30 cellular contexts compared by ENCODE assay signal in the genomic region with DNA sequence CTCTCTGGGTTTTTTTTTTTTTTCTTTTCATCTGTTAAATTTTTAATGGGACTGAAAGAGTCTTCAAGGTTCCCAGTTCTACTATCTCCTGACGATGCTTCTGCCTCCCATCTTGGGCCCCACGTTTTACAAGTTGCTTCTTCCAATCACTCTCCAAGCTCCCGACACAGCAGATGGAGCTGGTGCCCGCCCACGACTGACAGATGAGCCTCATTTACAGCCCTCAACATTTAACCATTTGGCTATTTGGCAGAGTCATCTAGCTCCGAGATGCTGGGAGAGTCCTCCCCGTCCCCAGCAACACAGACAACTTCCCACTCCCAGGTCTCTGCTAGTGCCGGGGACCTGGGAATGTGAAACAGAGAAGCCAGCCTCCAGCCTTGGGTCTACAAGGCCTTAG.
"Had no signal": no experiment of that assay in that cellular context is flagged by ENCODE, and none has a peak within 500 bp of the region (broad histone marks: within the 10 kb centered on the region; RNA-seq: fewer than 3 reads in every experiment).

No MANE protein-coding gene starts in this region.

- H3K27me3 Mint-ChIP-seq: activated CD4-positive, alpha-beta memory T cell treated with anti-CD3 and anti-CD28 coated beads, Interleukin-2, amount 10 ng/mL, durations not matched to agents 7 days and 5 days; activated naive CD4-positive, alpha-beta T cell treated with anti-CD3 and anti-CD28 coated beads, Interleukin-2, amount 50 U/mL, for 24 hours; effector memory CD8-positive, alpha-beta T cell had no signal

- H3K9me3 Mint-ChIP-seq: activated T-cell treated with anti-CD3 and anti-CD28 coated beads, Interleukin-2, amount 50 U/mL, for 24 hours; nephron had no signal

- H3K27me3 ChIP-seq: body of pancreas, colonic mucosa, upper lobe of left lung, vagina had no signal

- DNase-seq: activated CD4-positive, alpha-beta memory T cell treated with anti-CD3 and anti-CD28 coated beads, Interleukin-2, amount 10 ng/mL, durations not matched to agents 7 days and 5 days; activated CD4-positive, alpha-beta T cell treated with anti-CD3 and anti-CD28 coated beads for 1 hour; activated CD4-positive, alpha-beta T cell treated with anti-CD3 and anti-CD28 coated beads, Interleukin-2, amount 10 ng/mL, durations not matched to agents 7 days and 5 days; activated CD8-positive, alpha-beta memory T cell treated with anti-CD3 and anti-CD28 coated beads, Interleukin-2, amount 50 U/mL, for 48 hours; activated gamma-delta T cell treated with Interleukin-2 at 50 U/mL for 16 hours; activated T-cell treated with anti-CD3 and anti-CD28 coated beads, Interleukin-2, amount 50 U/mL, for 24 hours; aorta; body of pancreas; colonic mucosa; effector memory CD8-positive, alpha-beta T cell; erythroblast; head of caudate nucleus; immature natural killer cell; left lung; mesendoderm; mucosa of descending colon; retina; small intestine; stimulated activated CD4-positive, alpha-beta T cell treated with anti-CD3 and anti-CD28 coated beads, Interleukin-4, amount 100 ng/mL, for 24 hours; T-helper 2 cell; upper lobe of left lung had no signal

- H3K4me3 Mint-ChIP-seq: activated CD4-positive, alpha-beta memory T cell treated with anti-CD3 and anti-CD28 coated beads, Interleukin-2, amount 10 ng/mL, durations not matched to agents 7 days and 5 days; activated CD4-positive, alpha-beta T cell treated with anti-CD3 and anti-CD28 coated beads, Interleukin-2, amount 10 ng/mL, durations not matched to agents 7 days and 5 days; activated naive CD4-positive, alpha-beta T cell treated with anti-CD3 and anti-CD28 coated beads, Interleukin-2, amount 50 U/mL, for 24 hours; activated T-cell treated with anti-CD3 and anti-CD28 coated beads, Interleukin-2, amount 50 U/mL, for 24 hours; effector memory CD8-positive, alpha-beta T cell; immature natural killer cell; nephron; stimulated activated effector memory CD8-positive, alpha-beta T cell treated with anti-CD3 and anti-CD28 coated beads, Interleukin-12 subunit alpha, Interleukin-12 subunit beta, amount 100 ng/mL, for 72 hours; stimulated activated naive CD8-positive, alpha-beta T cell treated with anti-CD3 and anti-CD28 coated beads, Interleukin-15, Interleukin-2, amounts not matched to agents 100 ng/mL and 50 ng/mL, for 24 hours had no signal

- ATAC-seq: body of pancreas; effector memory CD8-positive, alpha-beta T cell; gastroesophageal sphincter; left lung; mucosa of descending colon; sciatic nerve; stimulated activated effector memory CD8-positive, alpha-beta T cell treated with anti-CD3 and anti-CD28 coated beads, Interleukin-12 subunit alpha, Interleukin-12 subunit beta, amount 100 ng/mL, for 72 hours had no signal

- H3K4me1 ChIP-seq: body of pancreas, colonic mucosa, gastroesophageal sphincter, left lung, upper lobe of left lung, vagina had no signal

- H3K4me3 ChIP-seq: body of pancreas, colonic mucosa, gastroesophageal sphincter, left lung, lung, mucosa of descending colon, upper lobe of left lung, vagina had no signal

- H3K27ac ChIP-seq: body of pancreas, colonic mucosa, gastroesophageal sphincter, left lung, upper lobe of left lung, vagina had no signal

- H3K36me3 ChIP-seq: colonic mucosa, gastroesophageal sphincter, left lung, upper lobe of left lung, vagina had no signal

- H3K4me1 Mint-ChIP-seq: activated CD4-positive, alpha-beta memory T cell treated with anti-CD3 and anti-CD28 coated beads, Interleukin-2, amount 10 ng/mL, durations not matched to agents 7 days and 5 days; activated CD4-positive, alpha-beta T cell treated with anti-CD3 and anti-CD28 coated beads, Interleukin-2, amount 10 ng/mL, durations not matched to agents 7 days and 5 days; activated naive CD4-positive, alpha-beta T cell treated with anti-CD3 and anti-CD28 coated beads, Interleukin-2, amount 50 U/mL, for 24 hours; immature natural killer cell; nephron; stimulated activated effector memory CD8-positive, alpha-beta T cell treated with anti-CD3 and anti-CD28 coated beads, Interleukin-12 subunit alpha, Interleukin-12 subunit beta, amount 100 ng/mL, for 72 hours had no signal

- H3K9me3 ChIP-seq: body of pancreas, colonic mucosa, vagina had no signal

- H3K36me3 Mint-ChIP-seq: activated naive CD4-positive, alpha-beta T cell treated with anti-CD3 and anti-CD28 coated beads, Interleukin-2, amount 50 U/mL, for 24 hours; immature natural killer cell; stimulated activated effector memory CD8-positive, alpha-beta T cell treated with anti-CD3 and anti-CD28 coated beads, Interleukin-12 subunit alpha, Interleukin-12 subunit beta, amount 100 ng/mL, for 72 hours had no signal

- H3K27ac Mint-ChIP-seq: activated CD4-positive, alpha-beta memory T cell treated with anti-CD3 and anti-CD28 coated beads, Interleukin-2, amount 10 ng/mL, durations not matched to agents 7 days and 5 days; activated CD4-positive, alpha-beta T cell treated with anti-CD3 and anti-CD28 coated beads, Interleukin-2, amount 10 ng/mL, durations not matched to agents 7 days and 5 days; activated naive CD4-positive, alpha-beta T cell treated with anti-CD3 and anti-CD28 coated beads, Interleukin-2, amount 50 U/mL, for 24 hours; activated T-cell treated with anti-CD3 and anti-CD28 coated beads, Interleukin-2, amount 50 U/mL, for 24 hours; effector memory CD8-positive, alpha-beta T cell; immature natural killer cell; nephron; progenitor cell of endocrine pancreas; stimulated activated effector memory CD8-positive, alpha-beta T cell treated with anti-CD3 and anti-CD28 coated beads, Interleukin-12 subunit alpha, Interleukin-12 subunit beta, amount 100 ng/mL, for 72 hours; stimulated activated naive CD8-positive, alpha-beta T cell treated with anti-CD3 and anti-CD28 coated beads, Interleukin-15, Interleukin-2, amounts not matched to agents 100 ng/mL and 50 ng/mL, for 24 hours had no signal
